Comparison of ENCODE assay signal across 19 cellular contexts in genomic region chr3:60175680-60176079, GRCh38.
"Had no signal": no experiment of that assay in that cellular context is flagged by ENCODE, and none has a peak within 500 bp of the region (broad histone marks: within the 10 kb centered on the region; RNA-seq: fewer than 3 reads in every experiment).

No MANE protein-coding gene starts in this region.

- DNase-seq: KBM-7, MV-4-11, NCI-H1048, NCI-H1105, NCI-H1417, NCI-H1436 treated with DMSO at 0.1 percent for 48 hours, NCI-H1694, NCI-H187 treated with DMSO at 0.1 percent for 48 hours, NCI-H2081, NCI-H2107, NCI-H2227 treated with DMSO at 0.1 percent for 48 hours, NCI-H524, NCI-H526 treated with DMSO at 0.1 percent for 48 hours, NCI-H748 treated with DMSO at 0.1 percent for 48 hours, Right ventricle myocardium superior, RPMI8226, SK-N-SH had no signal

- H3K27ac Mint-ChIP-seq: IgD-negative memory B cell had no signal

- H3K9ac ChIP-seq: SK-N-SH had no signal

- H3K4me3 Mint-ChIP-seq: IgD-negative memory B cell had no signal

- H3K27ac ChIP-seq: HL-60 had no signal

- H3K9me3 ChIP-seq: SK-N-SH had no signal

- H3K4me2 ChIP-seq: SK-N-SH had no signal

- H3K4me1 Mint-ChIP-seq: IgD-negative memory B cell had no signal
